In genomic region chr19:1286859-1287621, GRCh38 we compare ENCODE assay signal across 15 cellular contexts. TPM values are rescaled to one million over a fixed set of nuclear protein-coding genes. Genes with fewer than 3 reads are reported as not detected.
DNase-seq lines count a peak whose midpoint lies in the region; ATAC-seq, FAIRE-seq and TF ChIP-seq lines count a peak whose summit lies in the region.
"Had no signal": no experiment of that assay in that cellular context is flagged by ENCODE, and none has a peak within 500 bp of the region (broad histone marks: within the 10 kb centered on the region; RNA-seq: fewer than 3 reads in every experiment).

No MANE protein-coding gene starts in this region.

- TF ChIP-seq CTCF in GM10248 (IDR thresholded peaks at IDR 0.05; ENCODE audit: control extremely low read depth, extremely low read depth, low read depth, missing control alignments), result no peak

- H3K4me3 Mint-ChIP-seq in activated T-helper 17 cell treated with anti-CD3 and anti-CD28 coated beads, Interleukin-2, amount 50 U/mL, for 72 hours, result peak overlapping the region; percentile 48

- H3K27me3 Mint-ChIP-seq in activated T-helper 17 cell treated with anti-CD3 and anti-CD28 coated beads, Interleukin-2, amount 50 U/mL, for 72 hours, result peaks cover 13% of the 10 kb centered on the region

- CTCF ChIA-PET in GM10248 (lab: Yijun Ruan, JAX), result interaction anchor here (0.9 kb wide), 1 partner anchor 42 kb away, joined by 3 read pairs; no protein-coding TSS in a partner anchor

- no peaks in the 10 kb centered on the region for H3K9me3 Mint-ChIP-seq in activated T-helper 17 cell treated with anti-CD3 and anti-CD28 coated beads, Interleukin-2, amount 50 U/mL, for 72 hours
- H3K9me3 Mint-ChIP-seq: activated naive CD4-positive, alpha-beta T cell treated with anti-CD3 and anti-CD28 coated beads, Interleukin-2, amount 50 U/mL, for 72 hours had no signal

- DNase-seq in DMS53 (lab: John Stamatoyannopoulos, UW), result peak; percentile 24
- DNase-seq in DMS53 treated with DMSO at 0.1 percent for 48 hours (lab: John Stamatoyannopoulos, UW; ENCODE audit: unreplicated experiment), result no peak
- peak; percentile 56 for DNase-seq in left kidney (ENCODE audit: low read depth, low spot score)
- peak; percentile 68 for DNase-seq in retina
- no peak for DNase-seq in GM10248 (ENCODE audit: extremely low spot score)
- no peak for DNase-seq in stimulated activated CD4-positive, alpha-beta T cell treated with anti-CD3 and anti-CD28 coated beads, Interleukin-15, amount 100 ng/mL, for 24 hours
- no peak for DNase-seq in frontal cortex (ENCODE audit: low spot score in 2 of 2)
- DNase-seq: MG63, RPMI8226, spleen, T-helper 9 cell had no signal

- no peak for ATAC-seq in activated T-helper 17 cell treated with anti-CD3 and anti-CD28 coated beads, Interleukin-2, amount 50 U/mL, for 72 hours (replicated peaks)
- ATAC-seq: activated naive CD4-positive, alpha-beta T cell treated with anti-CD3 and anti-CD28 coated beads, Interleukin-2, amount 50 U/mL, for 72 hours had no signal

- FAIRE-seq in frontal cortex (lab: Jason Lieb, UNC), result no peak
- FAIRE-seq: keratinocyte had no signal

- H3K36me3 Mint-ChIP-seq in activated T-helper 17 cell treated with anti-CD3 and anti-CD28 coated beads, Interleukin-2, amount 50 U/mL, for 72 hours (ENCODE audit: low read depth), result no peaks in the 10 kb centered on the region
- H3K36me3 Mint-ChIP-seq: activated naive CD4-positive, alpha-beta T cell treated with anti-CD3 and anti-CD28 coated beads, Interleukin-2, amount 50 U/mL, for 72 hours had no signal

- no peak overlapping the region for H3K27ac Mint-ChIP-seq in activated T-helper 17 cell treated with anti-CD3 and anti-CD28 coated beads, Interleukin-2, amount 50 U/mL, for 72 hours
- H3K27ac Mint-ChIP-seq: activated naive CD4-positive, alpha-beta T cell treated with anti-CD3 and anti-CD28 coated beads, Interleukin-2, amount 50 U/mL, for 72 hours had no signal

- POLR2A ChIA-PET in GM10248 (lab: Yijun Ruan, JAX), result no interaction called here

- H3K4me1 Mint-ChIP-seq in activated T-helper 17 cell treated with anti-CD3 and anti-CD28 coated beads, Interleukin-2, amount 50 U/mL, for 72 hours, result no peaks in the 10 kb centered on the region

RNA-seq across cellular contexts. Expression of gene EFNA2, which starts 1.4 kb away (rescaled TPM):
- not detected for total RNA-seq in activated T-helper 17 cell treated with anti-CD3 and anti-CD28 coated beads, Interleukin-2, amount 50 U/mL, for 72 hours
- 13.0 TPM for total RNA-seq in frontal cortex
- total RNA-seq: activated CD8-positive, alpha-beta memory T cell treated with anti-CD3 and anti-CD28 coated beads for 36 hours; spleen had no signal

RNA-seq across cellular contexts. Expression of gene FAM174C, which starts 11.7 kb away (rescaled TPM):
- total RNA-seq in activated T-helper 17 cell treated with anti-CD3 and anti-CD28 coated beads, Interleukin-2, amount 50 U/mL, for 72 hours, result 10 to 100 TPM; 52.9 to 85.9 TPM
- total RNA-seq in frontal cortex, result 8.6 TPM

RNA-seq across cellular contexts. Expression of gene CIRBP, which starts 17.9 kb away (rescaled TPM):
- total RNA-seq in activated T-helper 17 cell treated with anti-CD3 and anti-CD28 coated beads, Interleukin-2, amount 50 U/mL, for 72 hours, result 100 to 1,000 TPM; 150 to 172 TPM
- 573 TPM for total RNA-seq in frontal cortex

RNA-seq across cellular contexts. Expression of gene MIDN, which starts 38.7 kb away (rescaled TPM):
- total RNA-seq in activated T-helper 17 cell treated with anti-CD3 and anti-CD28 coated beads, Interleukin-2, amount 50 U/mL, for 72 hours, result 10 to 100 TPM; 51.4 to 56.8 TPM
- 14.3 TPM for total RNA-seq in frontal cortex

RNA-seq across cellular contexts. Expression of gene ATP5F1D, which starts 45.5 kb away (rescaled TPM):
- 100 to 1,000 TPM; 148 to 210 TPM for total RNA-seq in activated T-helper 17 cell treated with anti-CD3 and anti-CD28 coated beads, Interleukin-2, amount 50 U/mL, for 72 hours
- total RNA-seq in frontal cortex, result 11.0 TPM

Comparison
In these comparisons a context has a peak if more than half of its experiments do, and no peak if none do; other contexts are left out.
1. DNase-seq: peak in DMS53 (single experiment), left kidney (single experiment) and retina (single experiment); none in DMS53 treated with DMSO at 0.1 percent for 48 hours (single experiment), GM10248 (single experiment), stimulated activated CD4-positive, alpha-beta T cell treated with anti-CD3 and anti-CD28 coated beads, Interleukin-15, amount 100 ng/mL, for 24 hours (single experiment) and frontal cortex (0 of 2).
2. RNA of gene EFNA2, which starts 1.4 kb away (total RNA-seq): 13.0 TPM in frontal cortex (single experiment); not detected in activated T-helper 17 cell treated with anti-CD3 and anti-CD28 coated beads, Interleukin-2, amount 50 U/mL, for 72 hours; every median in the first group is over 10 times any median in the second.